Comparison of ENCODE assay signal across 28 cellular contexts in the genomic region with DNA sequence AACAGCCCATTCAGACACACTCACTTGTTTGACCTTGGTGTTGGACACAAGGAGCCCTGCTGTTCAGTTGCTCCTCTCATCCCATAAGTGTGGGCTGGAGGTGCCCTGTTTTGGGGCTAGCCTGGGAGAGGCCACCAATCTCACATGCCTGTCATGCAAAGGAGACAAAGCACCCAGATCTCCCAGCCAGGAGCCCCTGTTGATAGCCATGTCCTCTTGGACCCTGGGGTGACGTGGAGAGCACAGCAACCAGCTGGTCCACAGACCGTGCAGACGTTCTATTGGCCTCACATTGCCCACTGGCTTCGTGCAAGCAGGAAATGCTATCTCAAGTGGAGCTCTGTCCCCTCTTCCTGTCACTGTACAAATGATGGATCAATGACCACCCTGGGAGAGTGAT.
"Had no signal": no experiment of that assay in that cellular context is flagged by ENCODE, and none has a peak within 500 bp of the region (broad histone marks: within the 10 kb centered on the region; RNA-seq: fewer than 3 reads in every experiment).

No MANE protein-coding gene starts in this region.

- H3K27ac ChIP-seq: ovary, parathyroid adenoma, psoas muscle, right lobe of liver, sigmoid colon, suprapubic skin, testis, tibial artery, transverse colon, upper lobe of right lung, vagina had no signal

- H3K9me3 ChIP-seq: ovary, psoas muscle, right lobe of liver, suprapubic skin, testis, tibial artery, transverse colon, upper lobe of right lung, vagina had no signal

- H3K27me3 ChIP-seq: ovary, right lobe of liver, sigmoid colon, suprapubic skin, testis, tibial artery, transverse colon, upper lobe of right lung, vagina had no signal

- H3K36me3 ChIP-seq: ovary, right lobe of liver, sigmoid colon, suprapubic skin, tibial artery, transverse colon, upper lobe of right lung, vagina had no signal

- H3K9ac ChIP-seq: parathyroid adenoma had no signal

- ATAC-seq: naive thymus-derived CD8-positive, alpha-beta T cell; natural killer cell treated with Interleukin-12 subunit alpha and Interleukin-12 subunit beta and Interleukin-15 and Interleukin-18, amount 100 ng/mL, for 72 hours; psoas muscle; right cardiac atrium; right lobe of liver; stimulated activated memory B cell treated with anti-CD40 and anti-IgM and Interleukin-4, amounts not matched to agents 10 μg/mL and 1 μg/mL and 100 μg/mL, for 72 hours; stimulated activated naive CD8-positive, alpha-beta T cell treated with anti-CD3 and anti-CD28 coated beads, Interleukin-15, amount 100 ng/mL, for 72 hours; stimulated activated naive CD8-positive, alpha-beta T cell treated with anti-CD3 and anti-CD28 coated beads, Interleukin-15, Interleukin-2, amounts not matched to agents 100 U/mL and 50 U/mL, for 24 hours; upper lobe of right lung had no signal

- H3K4me1 ChIP-seq: parathyroid adenoma, right lobe of liver, sigmoid colon, suprapubic skin, testis, tibial artery, transverse colon, upper lobe of right lung had no signal

- H2AFZ ChIP-seq: parathyroid adenoma had no signal

- H3K4me3 ChIP-seq: ovary, psoas muscle, right lobe of liver, sigmoid colon, suprapubic skin, testis, tibial artery, transverse colon, upper lobe of right lung, vagina had no signal

- DNase-seq: naive B cell; nephron progenitor cell; occipital lobe; ovary; right cardiac atrium; right lobe of liver; sigmoid colon; small intestine; stimulated activated CD4-positive, alpha-beta T cell treated with anti-CD3 and anti-CD28 coated beads, Interleukin-12 subunit alpha, Interleukin-12 subunit beta, amount 100 ng/mL, for 4 hours; stimulated activated CD4-positive, alpha-beta T cell treated with anti-CD3 and anti-CD28 coated beads, Interleukin-1b, Interleukin-23, amount 100 ng/mL, for 48 hours; stimulated activated CD4-positive, alpha-beta T cell treated with anti-CD3 and anti-CD28 coated beads, Interleukin-4, amount 100 ng/mL, for 1 hour; stimulated activated CD4-positive, alpha-beta T cell treated with anti-CD3 and anti-CD28 coated beads, Interleukin-4, amount 100 ng/mL, for 4 hours; stimulated activated CD8-positive, alpha-beta memory T cell treated with anti-CD3 and anti-CD28 coated beads, Interleukin-4, amount 100 ng/mL, for 48 hours; stimulated activated naive CD4-positive, alpha-beta T cell; stimulated activated naive CD8-positive, alpha-beta T cell treated with anti-CD3 and anti-CD28 coated beads, Interleukin-15, amount 100 ng/mL, for 72 hours; stimulated activated naive CD8-positive, alpha-beta T cell treated with anti-CD3 and anti-CD28 coated beads, Interleukin-15, Interleukin-2, amounts not matched to agents 100 U/mL and 50 U/mL, for 24 hours; substantia nigra; testis; tibial artery; transverse colon; upper lobe of right lung had no signal

- FAIRE-seq: small intestine had no signal
